ENCODE assay signal across 2 cellular contexts in the genomic region with DNA sequence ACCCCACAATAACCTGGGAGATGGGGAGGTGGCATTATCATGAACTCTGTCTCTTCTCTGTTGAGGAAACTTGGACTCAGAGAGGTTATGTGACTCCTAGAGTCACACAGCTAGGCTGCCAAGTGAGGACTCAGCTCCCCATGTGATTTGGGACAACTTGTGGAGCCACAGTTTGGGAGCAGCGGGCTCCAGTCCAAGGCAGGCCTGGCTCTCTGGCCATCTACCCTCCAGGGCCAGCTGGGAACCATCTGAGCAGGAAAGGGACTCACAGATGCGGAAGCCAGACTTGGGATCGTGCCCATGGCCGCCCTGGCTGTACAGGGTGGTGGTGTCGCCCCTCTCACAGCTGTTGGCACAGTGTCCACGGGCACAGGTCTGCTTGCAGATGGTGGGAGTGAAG.
TF ChIP-seq lines count a peak whose summit lies in the region.

No MANE protein-coding gene starts in this region.

TF ChIP-seq in liver, 16 proteins besides CTCF, POLR2A, EP300 and RAD21:
- peak; percentile 47 for TF ChIP-seq NR2F2 (IDR thresholded peaks at IDR 0.05)
- TF ChIP-seq, protein P1, sequence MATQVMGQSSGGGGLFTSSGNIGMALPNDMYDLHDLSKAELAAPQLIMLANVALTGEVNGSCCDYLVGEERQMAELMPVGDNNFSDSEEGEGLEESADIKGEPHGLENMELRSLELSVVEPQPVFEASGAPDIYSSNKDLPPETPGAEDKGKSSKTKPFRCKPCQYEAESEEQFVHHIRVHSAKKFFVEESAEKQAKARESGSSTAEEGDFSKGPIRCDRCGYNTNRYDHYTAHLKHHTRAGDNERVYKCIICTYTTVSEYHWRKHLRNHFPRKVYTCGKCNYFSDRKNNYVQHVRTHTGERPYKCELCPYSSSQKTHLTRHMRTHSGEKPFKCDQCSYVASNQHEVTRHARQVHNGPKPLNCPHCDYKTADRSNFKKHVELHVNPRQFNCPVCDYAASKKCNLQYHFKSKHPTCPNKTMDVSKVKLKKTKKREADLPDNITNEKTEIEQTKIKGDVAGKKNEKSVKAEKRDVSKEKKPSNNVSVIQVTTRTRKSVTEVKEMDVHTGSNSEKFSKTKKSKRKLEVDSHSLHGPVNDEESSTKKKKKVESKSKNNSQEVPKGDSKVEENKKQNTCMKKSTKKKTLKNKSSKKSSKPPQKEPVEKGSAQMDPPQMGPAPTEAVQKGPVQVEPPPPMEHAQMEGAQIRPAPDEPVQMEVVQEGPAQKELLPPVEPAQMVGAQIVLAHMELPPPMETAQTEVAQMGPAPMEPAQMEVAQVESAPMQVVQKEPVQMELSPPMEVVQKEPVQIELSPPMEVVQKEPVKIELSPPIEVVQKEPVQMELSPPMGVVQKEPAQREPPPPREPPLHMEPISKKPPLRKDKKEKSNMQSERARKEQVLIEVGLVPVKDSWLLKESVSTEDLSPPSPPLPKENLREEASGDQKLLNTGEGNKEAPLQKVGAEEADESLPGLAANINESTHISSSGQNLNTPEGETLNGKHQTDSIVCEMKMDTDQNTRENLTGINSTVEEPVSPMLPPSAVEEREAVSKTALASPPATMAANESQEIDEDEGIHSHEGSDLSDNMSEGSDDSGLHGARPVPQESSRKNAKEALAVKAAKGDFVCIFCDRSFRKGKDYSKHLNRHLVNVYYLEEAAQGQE (IDR thresholded peaks at IDR 0.05), result no peak

TF ChIP-seq in HepG2, 621 proteins besides CTCF, POLR2A, EP300 and RAD21:
- no peak for TF ChIP-seq ZNF841 (CRISPR knock-in tag; IDR thresholded peaks at IDR 0.05; ENCODE audit: borderline replicate concordance)
- TF ChIP-seq, protein P2, sequence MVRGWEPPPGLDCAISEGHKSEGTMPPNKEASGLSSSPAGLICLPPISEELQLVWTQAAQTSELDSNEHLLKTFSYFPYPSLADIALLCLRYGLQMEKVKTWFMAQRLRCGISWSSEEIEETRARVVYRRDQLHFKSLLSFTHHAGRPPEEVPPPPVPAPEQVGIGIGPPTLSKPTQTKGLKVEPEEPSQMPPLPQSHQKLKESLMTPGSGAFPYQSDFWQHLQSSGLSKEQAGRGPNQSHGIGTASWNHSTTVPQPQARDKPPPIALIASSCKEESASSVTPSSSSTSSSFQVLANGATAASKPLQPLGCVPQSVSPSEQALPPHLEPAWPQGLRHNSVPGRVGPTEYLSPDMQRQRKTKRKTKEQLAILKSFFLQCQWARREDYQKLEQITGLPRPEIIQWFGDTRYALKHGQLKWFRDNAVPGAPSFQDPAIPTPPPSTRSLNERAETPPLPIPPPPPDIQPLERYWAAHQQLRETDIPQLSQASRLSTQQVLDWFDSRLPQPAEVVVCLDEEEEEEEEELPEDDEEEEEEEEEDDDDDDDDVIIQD (CRISPR knock-in tag; IDR thresholded peaks at IDR 0.05; ENCODE audit: low read depth), result no peak
- TF ChIP-seq MTF1 (CRISPR knock-in tag; IDR thresholded peaks at IDR 0.05), result no peak
- no peak for TF ChIP-seq SMARCC2 (IDR thresholded peaks at IDR 0.05)
